ENCODE assay signal across 15 cellular contexts in genomic region chr1:228371741-228372182, GRCh38. TPM values are rescaled to one million over a fixed set of nuclear protein-coding genes. Genes with fewer than 3 reads are reported as not detected.
"Had no signal": no experiment of that assay in that cellular context is flagged by ENCODE, and none has a peak within 500 bp of the region (broad histone marks: within the 10 kb centered on the region; RNA-seq: fewer than 3 reads in every experiment).

No MANE protein-coding gene starts in this region.

- H3K36me3 ChIP-seq: ascending aorta, esophagus squamous epithelium had no signal

- H3K9me3 ChIP-seq: ascending aorta, esophagus squamous epithelium had no signal

- FAIRE-seq: small intestine had no signal

- DNase-seq: activated CD4-positive, alpha-beta T cell treated with anti-CD3 and anti-CD28 coated beads, Interleukin-2, amount 50 U/mL, for 4 hours; activated gamma-delta T cell; effector memory CD8-positive, alpha-beta T cell; esophagus squamous epithelium; hypothalamus; islet precursor cell; nephron progenitor cell; occipital lobe; stimulated activated CD4-positive, alpha-beta T cell treated with anti-CD3 and anti-CD28 coated beads, Interleukin-4, amount 100 ng/mL, for 24 hours had no signal

- ATAC-seq: effector memory CD8-positive, alpha-beta T cell; stimulated activated memory B cell treated with anti-CD40 and anti-IgM and Interleukin-4, amounts not matched to agents 10 μg/mL and 1 μg/mL and 100 μg/mL, for 72 hours had no signal

- H3K27ac ChIP-seq: ascending aorta, esophagus squamous epithelium had no signal

- H3K27me3 ChIP-seq: ascending aorta had no signal

- H3K4me3 ChIP-seq: ascending aorta, esophagus squamous epithelium had no signal

RNA-seq across cellular contexts. Expression of gene TRIM17, which starts 44.9 kb away (rescaled TPM):
- total RNA-seq: ascending aorta, dermis microvascular lymphatic vessel endothelial cell, glomerular endothelial cell, myocyte had no signal
